In the genomic region with DNA sequence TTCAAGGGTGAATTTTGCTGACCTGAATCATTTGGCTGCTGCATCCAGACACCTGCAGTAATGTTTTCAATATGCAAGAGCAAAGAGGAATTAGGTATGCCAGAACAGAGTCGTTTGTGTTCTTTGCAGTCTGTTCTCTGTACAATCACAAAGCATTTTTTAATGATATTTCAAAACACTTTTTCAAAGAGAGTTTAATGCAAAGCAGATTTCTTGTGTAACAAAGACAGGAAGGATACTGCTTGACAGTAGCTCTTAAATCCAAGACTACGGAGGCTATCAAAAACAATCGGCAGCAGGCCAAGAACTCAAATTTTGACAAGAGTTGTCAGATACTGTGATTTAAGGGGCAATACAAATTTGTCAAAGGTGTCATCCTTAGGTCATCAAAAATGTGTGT, we compare ENCODE assay signal across 34 cellular contexts.
"Had no signal": no experiment of that assay in that cellular context is flagged by ENCODE, and none has a peak within 500 bp of the region (broad histone marks: within the 10 kb centered on the region; RNA-seq: fewer than 3 reads in every experiment).

No MANE protein-coding gene starts in this region.

- H3K4me1 ChIP-seq: breast epithelium had no signal

- H3K36me3 ChIP-seq: adrenal gland, brain microvascular endothelial cell, breast epithelium had no signal

- H3K9me3 ChIP-seq: adrenal gland, body of pancreas, breast epithelium had no signal

- DNase-seq: activated B cell treated with CpG ODN at 0.5 μM for 24 hours; activated CD4-positive, alpha-beta memory T cell treated with anti-CD3 and anti-CD28 coated beads for 36 hours; activated CD4-positive, alpha-beta T cell treated with anti-CD3 and anti-CD28 coated beads for 4 hours; activated CD4-positive, alpha-beta T cell treated with anti-CD3 and anti-CD28 coated beads, Interleukin-2, amount 10 ng/mL, durations not matched to agents 24 days and 14 days; activated CD4-positive, alpha-beta T cell treated with anti-CD3 and anti-CD28 coated beads, Interleukin-2, amount 50 U/mL, for 1 hour; activated CD4-positive, alpha-beta T cell treated with anti-CD3 and anti-CD28 coated beads, Interleukin-2, amount 50 U/mL, for 4 hours; activated CD4-positive, CD25-positive, alpha-beta regulatory T cell treated with anti-CD3 and anti-CD28 coated beads, Interleukin-2, amount 50 U/mL, for 72 hours; activated CD8-positive, alpha-beta memory T cell treated with anti-CD3 and anti-CD28 coated beads, Interleukin-2, amount 50 U/mL, for 4 hours; activated CD8-positive, alpha-beta T cell treated with anti-CD3 and anti-CD28 coated beads for 36 hours; activated effector memory CD4-positive, alpha-beta T cell treated with anti-CD3 and anti-CD28 coated beads, Interleukin-2, amount 50 U/mL, for 16 hours; activated gamma-delta T cell treated with Interleukin-2 at 50 U/mL for 16 hours; activated naive CD4-positive, alpha-beta T cell; activated naive CD4-positive, alpha-beta T cell treated with anti-CD3 and anti-CD28 coated beads for 36 hours; activated naive CD4-positive, alpha-beta T cell treated with anti-CD3 and anti-CD28 coated beads, Interleukin-2, amount 50 U/mL, for 16 hours; activated naive CD8-positive, alpha-beta T cell treated with anti-CD3 and anti-CD28 coated beads for 36 hours; activated T-cell treated with anti-CD3 and anti-CD28 coated beads for 4 hours; activated T-cell treated with anti-CD3 and anti-CD28 coated beads, Interleukin-2, amount 50 U/mL, for 1 hour; activated T-cell treated with anti-CD3 and anti-CD28 coated beads, Interleukin-2, amount 50 U/mL, for 4 hours; activated T-cell treated with anti-CD3 and anti-CD28 coated beads, Interleukin-2, amount 50 U/mL, for 72 hours; adrenal gland; amniotic stem cell; aorta; body of pancreas; brain microvascular endothelial cell; central memory CD4-positive, alpha-beta T cell; T-helper 1 cell; T-helper 2 cell; T-helper 9 cell had no signal

- ATAC-seq: activated CD8-positive, alpha-beta T cell treated with anti-CD3 and anti-CD28 coated beads for 36 hours; activated naive CD4-positive, alpha-beta T cell treated with anti-CD3 and anti-CD28 coated beads, Interleukin-2, amount 50 U/mL, for 72 hours; activated T-cell treated with anti-CD3 and anti-CD28 coated beads, Interleukin-2, amount 50 U/mL, for 4 hours; activated T-cell treated with anti-CD3 and anti-CD28 coated beads, Interleukin-2, amount 50 U/mL, for 72 hours; activated T-helper 17 cell treated with anti-CD3 and anti-CD28 coated beads, Interleukin-2, amount 50 U/mL, for 72 hours; body of pancreas had no signal

- H3K27ac ChIP-seq: adrenal gland, body of pancreas, brain microvascular endothelial cell, breast epithelium, VCaP had no signal

- H3K4me3 ChIP-seq: adrenal gland, body of pancreas, breast epithelium had no signal

- H3K27me3 ChIP-seq: adrenal gland, body of pancreas, brain microvascular endothelial cell had no signal

- FAIRE-seq: astrocyte, TTC549 had no signal
